In genomic region chr1:192858456-192858855, GRCh38 we compare ENCODE assay signal across 22 cellular contexts.
"Had no signal": no experiment of that assay in that cellular context is flagged by ENCODE, and none has a peak within 500 bp of the region (broad histone marks: within the 10 kb centered on the region; RNA-seq: fewer than 3 reads in every experiment).

No MANE protein-coding gene starts in this region.

- H3K4me3 ChIP-seq: coronary artery, gastroesophageal sphincter, ovary, psoas muscle, right atrium auricular region, spleen, upper lobe of right lung had no signal

- H3K27me3 Mint-ChIP-seq: activated CD4-positive, alpha-beta memory T cell treated with anti-CD3 and anti-CD28 coated beads for 36 hours had no signal

- H3K36me3 ChIP-seq: gastroesophageal sphincter, neutrophil, ovary, right atrium auricular region, spleen, upper lobe of right lung had no signal

- H3K4me1 Mint-ChIP-seq: nephron had no signal

- H3K4me1 ChIP-seq: gastroesophageal sphincter, psoas muscle, right atrium auricular region, upper lobe of right lung had no signal

- H3K36me3 Mint-ChIP-seq: activated CD4-positive, alpha-beta memory T cell treated with anti-CD3 and anti-CD28 coated beads for 36 hours had no signal

- ATAC-seq: activated T-cell treated with anti-CD3 and anti-CD28 coated beads, Interleukin-2, amount 50 U/mL, for 72 hours; gastroesophageal sphincter; psoas muscle; upper lobe of right lung had no signal

- H3K4me3 Mint-ChIP-seq: activated CD4-positive, alpha-beta memory T cell treated with anti-CD3 and anti-CD28 coated beads for 36 hours; activated naive CD4-positive, alpha-beta T cell treated with anti-CD3 and anti-CD28 coated beads for 36 hours; activated T-cell treated with anti-CD3 and anti-CD28 coated beads, Interleukin-2, amount 50 U/mL, for 72 hours; endodermal cell; nephron had no signal

- H3K27ac ChIP-seq: coronary artery, gastroesophageal sphincter, neutrophil, ovary, psoas muscle, right atrium auricular region, spleen, upper lobe of right lung had no signal

- H3K9me3 Mint-ChIP-seq: activated CD4-positive, alpha-beta memory T cell treated with anti-CD3 and anti-CD28 coated beads for 36 hours; activated naive CD4-positive, alpha-beta T cell treated with anti-CD3 and anti-CD28 coated beads for 36 hours; activated T-cell treated with anti-CD3 and anti-CD28 coated beads, Interleukin-2, amount 50 U/mL, for 72 hours had no signal

- H3K9me3 ChIP-seq: gastroesophageal sphincter, neutrophil, ovary, psoas muscle, right atrium auricular region, spleen, upper lobe of right lung had no signal

- H3K27ac Mint-ChIP-seq: activated CD4-positive, alpha-beta memory T cell treated with anti-CD3 and anti-CD28 coated beads for 36 hours; activated naive CD4-positive, alpha-beta T cell treated with anti-CD3 and anti-CD28 coated beads for 36 hours; activated T-cell treated with anti-CD3 and anti-CD28 coated beads, Interleukin-2, amount 50 U/mL, for 72 hours; endodermal cell; nephron had no signal

- DNase-seq: activated CD4-positive, alpha-beta memory T cell treated with anti-CD3 and anti-CD28 coated beads for 36 hours; activated CD4-positive, alpha-beta T cell treated with anti-CD3 and anti-CD28 coated beads for 4 hours; activated CD4-positive, CD25-positive, alpha-beta regulatory T cell; activated effector memory CD4-positive, alpha-beta T cell treated with Interleukin-2 at 50 U/mL for 16 hours; activated naive CD4-positive, alpha-beta T cell treated with anti-CD3 and anti-CD28 coated beads for 36 hours; activated T-cell treated with anti-CD3 and anti-CD28 coated beads, Interleukin-2, amount 50 U/mL, for 72 hours; amygdala; cerebellar nuclear complex; endodermal cell; head of caudate nucleus; hypothalamus; ovary; psoas muscle; spleen; stimulated activated CD4-positive, alpha-beta T cell treated with anti-CD3 and anti-CD28 coated beads, Interleukin-4, amount 100 ng/mL, for 1 hour; stimulated activated naive CD4-positive, alpha-beta T cell; upper lobe of right lung had no signal

- H3K27me3 ChIP-seq: gastroesophageal sphincter, neutrophil, ovary, right atrium auricular region, spleen, upper lobe of right lung had no signal
